In genomic region chr11:125072210-125072960, GRCh38 we compare ENCODE assay signal across 11 cellular contexts. TPM values are rescaled to one million over a fixed set of nuclear protein-coding genes. Genes with fewer than 3 reads are reported as not detected.
DNase-seq lines count a peak whose midpoint lies in the region; ATAC-seq, FAIRE-seq and TF ChIP-seq lines count a peak whose summit lies in the region.
"Had no signal": no experiment of that assay in that cellular context is flagged by ENCODE, and none has a peak within 500 bp of the region (broad histone marks: within the 10 kb centered on the region; RNA-seq: fewer than 3 reads in every experiment).

No MANE protein-coding gene starts in this region.

- H3K36me3 ChIP-seq in GM12878 (ENCODE audit: control insufficient read depth in 2 of 2, insufficient read depth in 2 of 2, low read length in 1 of 2) = no peaks in the 10 kb centered on the region

- in situ Hi-C loops in GM12878 (cut with MboI) = no loop called here

- CTCF ChIA-PET in GM12878 (lab: Yijun Ruan, JAX) = interaction anchor here (0.8 to 6.6 kb wide), 13 partner anchors 9 to 331 kb away, joined by 3 to 46 read pairs (median 4); partner anchors contain the start of genes CCDC15, SLC37A2 and TMEM218
- CTCF ChIA-PET in Calu3 (lab: Charles Lee) = interaction anchor here (0.6 kb wide), 1 partner anchor 186 kb away, joined by 4 read pairs; no protein-coding TSS in a partner anchor

- TF ChIP-seq CTCF in GM12878 (IDR thresholded peaks at IDR 0.05 in 2 of 3, conservative IDR thresholded peaks at IDR 0.05 in 1 of 3; ENCODE audit: control insufficient read depth in 2 of 3, extremely low read depth in 1 of 3, insufficient read depth in 1 of 3, low read depth in 3 of 3, low read length in 3 of 3) = no peak
- TF ChIP-seq CTCF in Calu3 (IDR thresholded peaks at IDR 0.05; ENCODE audit: unreplicated experiment) = no peak

- no peaks in the 10 kb centered on the region for H3K9me3 Mint-ChIP-seq in Calu3 (ENCODE audit: low read depth, unreplicated experiment)

- no peaks in the 10 kb centered on the region for H3K79me2 ChIP-seq in GM12878 (ENCODE audit: control insufficient read depth, insufficient read depth, low read length)

- ATAC-seq in HG03066 (IDR thresholded peaks at IDR 0.05; ENCODE audit: low read depth, unreplicated experiment) (peak; percentile 76), GM12878 (peak; percentile 86)

- peak; percentile 73 for DNase-seq in GM19239 (ENCODE audit: insufficient read length, low spot score)
- DNase-seq in GM12878 (ENCODE audit: low read depth, low spot score) = peak; percentile 91
- DNase-seq in substantia nigra (lab: John Stamatoyannopoulos, UW) = peak in 17 of 49 donors; percentile 17 to 66 (median 31)
- DNase-seq in T-helper 1 cell = no peak
- DNase-seq in Calu3 = no peak
- no peak for DNase-seq in NCI-H2081 treated with DMSO at 0.1 percent for 48 hours (lab: John Stamatoyannopoulos, UW)
- no peak for DNase-seq in H54 (ENCODE audit: insufficient read length, low spot score)

- H2AFZ ChIP-seq in GM12878 (ENCODE audit: control insufficient read depth, low read depth, low read length) = peak overlapping the region; percentile 61

- no peak overlapping the region for H3K27ac Mint-ChIP-seq in Calu3 (ENCODE audit: unreplicated experiment)
- H3K27ac Mint-ChIP-seq: activated naive CD8-positive, alpha-beta T cell had no signal

- H3K4me3 Mint-ChIP-seq in Calu3 (ENCODE audit: low read depth, unreplicated experiment) = no peak overlapping the region
- H3K4me3 Mint-ChIP-seq: activated naive CD8-positive, alpha-beta T cell had no signal

- peak; percentile 21; the same call in 1 of the 2 replicates for TF ChIP-seq RAD21 in GM12878 (IDR thresholded peaks at IDR 0.05; ENCODE audit: insufficient read depth, low read depth, low read length)

- peak; percentile 95 to 97; a peak in 3 of 4 replicates for TF ChIP-seq EP300 in GM12878 (IDR thresholded peaks at IDR 0.05; ENCODE audit: borderline replicate concordance in 1 of 2, control insufficient read depth in 1 of 2, low read depth in 2 of 2, low read length in 2 of 2)

- FAIRE-seq in GM19239 (lab: Jason Lieb, UNC) (peak; percentile 100), GM12878 (lab: Jason Lieb, UNC) (peak; percentile 100), H54 (lab: Jason Lieb, UNC) (no peak)
- FAIRE-seq: keratinocyte had no signal

- H3K9ac ChIP-seq in GM12878 (ENCODE audit: control insufficient read depth, insufficient read depth, low read length) = peak overlapping the region; percentile 11; the same call in 1 of the 2 replicates
- H3K9ac ChIP-seq: KMS-11 had no signal

- POLR2A ChIA-PET in GM12878 (lab: Charles Lee) = interaction anchor here (0.6 to 4.1 kb wide), 7 partner anchors 9 to 443 kb away, joined by 3 to 55 read pairs (median 11); partner anchors contain the start of genes CCDC15, SLC37A2 and TMEM218

- no peaks in the 10 kb centered on the region for H4K20me1 ChIP-seq in GM12878 (ENCODE audit: control insufficient read depth, insufficient read depth)

- H3K27ac ChIP-seq in GM12878 (ENCODE audit: control insufficient read depth, insufficient read depth) (peak overlapping the region; percentile 85), substantia nigra (ENCODE audit: low read depth, low read length, poor library complexity, severe bottlenecking) (peak overlapping the region; percentile 2)
- H3K27ac ChIP-seq: KMS-11 had no signal

- peaks cover 43% of the 10 kb centered on the region for H3K4me1 ChIP-seq in GM12878 (ENCODE audit: control insufficient read depth, insufficient read depth, low read length)

- RAD21 ChIA-PET in GM12878 (lab: Charles Lee; ENCODE audit: unreplicated experiment) = interaction anchor here (0.8 to 5.9 kb wide), 16 partner anchors 9 to 403 kb away, joined by 3 to 87 read pairs (median 4); partner anchors contain the start of genes CCDC15, SLC37A2 and TMEM218

- H3K4me1 Mint-ChIP-seq in Calu3 (ENCODE audit: low read depth, unreplicated experiment) = peaks cover 26% of the 10 kb centered on the region

- no peak overlapping the region for H3K4me3 ChIP-seq in GM12878

- H3K9me3 ChIP-seq in GM12878 (replicated peaks; ENCODE audit: control insufficient read depth, insufficient read depth, low read length) = no peaks in the 10 kb centered on the region

- BruUV-seq in GM12878 (replicated peaks; lab: Mats Ljungman, UMichigan) (TSS peak; percentile 91), Calu3 (replicated peaks; lab: Mats Ljungman, UMichigan) (no TSS peak)

- 11% methylated on average over 12 of the region's 12 CpGs for WGBS in GM12878 (ENCODE audit: insufficient coverage, insufficient replicate concordance, low lambda C conversion rate, missing lambda C conversion rate)

- peak overlapping the region; percentile 52 for H3K4me2 ChIP-seq in GM12878 (ENCODE audit: control insufficient read depth, insufficient read depth)
- H3K4me2 ChIP-seq: KMS-11 had no signal

- no peaks in the 10 kb centered on the region for H3K27me3 ChIP-seq in GM12878 (replicated peaks in 1 of 2; ENCODE audit: control insufficient read depth in 2 of 2, insufficient read depth in 2 of 2, low read length in 1 of 2)

- TF ChIP-seq POLR2A in GM12878 (IDR thresholded peaks at IDR 0.05; ENCODE audit: low read depth, low read length) (peak; percentile 50), H54 (IDR thresholded peaks at IDR 0.05; ENCODE audit: low read depth, low read length) (no peak)

- H3K27me3 Mint-ChIP-seq in Calu3 (ENCODE audit: unreplicated experiment) = no peaks in the 10 kb centered on the region

- SMC1A ChIA-PET in GM12878 (lab: Charles Lee; ENCODE audit: uncharacterized antibody, unreplicated experiment) = interaction anchor here (0.6 to 5.0 kb wide), 13 partner anchors 8 to 118 kb away, joined by 3 to 57 read pairs (median 4); partner anchors contain the start of genes CCDC15, SLC37A2 and TMEM218

- intact Hi-C loops in GM12878 (cut with micrococcal nuclease; ENCODE audit: unreplicated experiment) (loop anchor here (1.0 to 2.0 kb wide), 3 partner anchors 9 to 118 kb away; partner anchors contain the start of genes CCDC15, SLC37A2 and TMEM218), Calu3 (cut with micrococcal nuclease; ENCODE audit: unreplicated experiment) (no loop called here)

- H3K36me3 Mint-ChIP-seq in Calu3 (ENCODE audit: insufficient read depth, unreplicated experiment) = no peaks in the 10 kb centered on the region
- H3K36me3 Mint-ChIP-seq: activated naive CD8-positive, alpha-beta T cell had no signal

TF ChIP-seq in GM12878, 131 proteins besides CTCF, POLR2A, EP300 and RAD21 (continues in another document):
- peak; percentile 90 for TF ChIP-seq RUNX3 (IDR thresholded peaks at IDR 0.05; ENCODE audit: low read length)
- TF ChIP-seq ATF7 (IDR thresholded peaks at IDR 0.05; ENCODE audit: low read depth) = peak; percentile 74

RNA-seq across cellular contexts. Expression of gene SLC37A2, which starts 9.3 kb away (rescaled TPM):
- 7.1 and 8.3 TPM in 2 replicates for total RNA-seq in GM12878 (2013; cell fraction: nucleolus; rRNA removed)
- total RNA-seq in GM12878 (2014; rRNA removed) = 2.4 and 2.7 TPM in 2 replicates
- 1.3 and 1.4 TPM in 2 replicates for total RNA-seq in GM12878 (2014; rRNA removed; fragmentation: Illumina TruSeq; extraction: Trizol)
- 3.0 and 3.4 TPM in 2 replicates for total RNA-seq in GM12878 (2021)
- polyA plus RNA-seq in GM12878 (2011; ENCODE audit: low read depth) = 0.73 TPM
- polyA plus RNA-seq in GM12878 (2011; rRNA removed) = 8.3 and 9.8 TPM in 2 replicates
- polyA plus RNA-seq in GM12878 (2011; cell fraction: cytosol; rRNA removed) = 12.1 and 13.1 TPM in 2 replicates
- 26.6 and 33.5 TPM in 2 replicates for polyA plus RNA-seq in GM12878 (2011; cell fraction: nucleus; rRNA removed)
- polyA plus RNA-seq in GM12878 (2012) = 0.91 and 2.3 TPM in 2 replicates
- 1.4 and 1.7 TPM in 2 replicates for polyA plus RNA-seq in GM12878 (2014; fragmentation: Illumina TruSeq; extraction: Trizol)
- under 1 TPM; 0.26 to 0.29 TPM for polyA plus RNA-seq in GM12878 (2014; fragmentation: Nextera tagmentation; extraction: Ambion mirVana)
- 2.5 and 2.7 TPM in 2 replicates for polyA plus RNA-seq in GM12878 (2014; rRNA removed)
- 1 to 10 TPM in 1 of 2 experiments, under 1 TPM in 1; 0.99 to 2.3 TPM for polyA plus RNA-seq in GM12878 (2016; fragmentation: Nextera tagmentation; extraction: Ambion mirVana)
- polyA minus RNA-seq in GM12878 (2011; rRNA and poly(A)+ RNA removed) = 8.5 and 13.3 TPM in 2 replicates
- 3.2 and 4.4 TPM in 2 replicates for polyA minus RNA-seq in GM12878 (2011; cell fraction: cytosol; rRNA and poly(A)+ RNA removed)
- polyA minus RNA-seq in GM12878 (2011; cell fraction: nucleus; rRNA and poly(A)+ RNA removed) = 8.2 and 8.5 TPM in 2 replicates
- 2.5 and 4.3 TPM in 2 replicates for total RNA-seq in Calu3 (2022)

RNA-seq across cellular contexts. Expression of gene TMEM218, which starts 39.0 kb away (rescaled TPM):
- total RNA-seq in GM12878 (2013; cell fraction: nucleolus; rRNA removed) = 30.1 and 34.6 TPM in 2 replicates
- total RNA-seq in GM12878 (2014; rRNA removed) (28.9 and 37.9 TPM in 2 replicates), GM12878 (2014; rRNA removed; fragmentation: Illumina TruSeq; extraction: Trizol) (24.0 and 27.0 TPM in 2 replicates), GM12878 (2021) (14.4 and 19.9 TPM in 2 replicates), Calu3 (2022) (10.0 and 14.5 TPM in 2 replicates)
- 17.7 TPM for polyA plus RNA-seq in GM12878 (2011; ENCODE audit: low read depth)
- polyA plus RNA-seq in GM12878 (2011; rRNA removed) (35.7 and 36.8 TPM in 2 replicates), GM12878 (2014; fragmentation: Illumina TruSeq; extraction: Trizol) (30.5 and 46.9 TPM in 2 replicates), GM12878 (2014; fragmentation: Nextera tagmentation; extraction: Ambion mirVana) (10 to 100 TPM; 11.2 to 15.5 TPM), GM12878 (2014; rRNA removed) (25.2 and 28.7 TPM in 2 replicates), GM12878 (2016; fragmentation: Nextera tagmentation; extraction: Ambion mirVana) (10 to 100 TPM; 45.7 to 50.3 TPM)
- 37.2 and 37.5 TPM in 2 replicates for polyA plus RNA-seq in GM12878 (2011; cell fraction: cytosol; rRNA removed)
- polyA plus RNA-seq in GM12878 (2011; cell fraction: nucleus; rRNA removed) = 39.8 and 42.6 TPM in 2 replicates
- 17.1 and 19.5 TPM in 2 replicates for polyA plus RNA-seq in GM12878 (2012)
- polyA minus RNA-seq in GM12878 (2011; rRNA and poly(A)+ RNA removed) = 11.5 and 12.2 TPM in 2 replicates
- polyA minus RNA-seq in GM12878 (2011; cell fraction: cytosol; rRNA and poly(A)+ RNA removed) = 5.1 and 6.4 TPM in 2 replicates
- polyA minus RNA-seq in GM12878 (2011; cell fraction: nucleus; rRNA and poly(A)+ RNA removed) = 10.8 and 15.3 TPM in 2 replicates

Comparison
In these comparisons a context has a peak if more than half of its experiments do, and no peak if none do; other contexts are left out.
1. DNase-seq: peak in GM19239 (single experiment) and GM12878 (single experiment); none in T-helper 1 cell (0 of 5), Calu3 (single experiment), NCI-H2081 treated with DMSO at 0.1 percent for 48 hours (single experiment) and H54 (single experiment).